ENCODE assay signal across 8 cellular contexts in the genomic region with DNA sequence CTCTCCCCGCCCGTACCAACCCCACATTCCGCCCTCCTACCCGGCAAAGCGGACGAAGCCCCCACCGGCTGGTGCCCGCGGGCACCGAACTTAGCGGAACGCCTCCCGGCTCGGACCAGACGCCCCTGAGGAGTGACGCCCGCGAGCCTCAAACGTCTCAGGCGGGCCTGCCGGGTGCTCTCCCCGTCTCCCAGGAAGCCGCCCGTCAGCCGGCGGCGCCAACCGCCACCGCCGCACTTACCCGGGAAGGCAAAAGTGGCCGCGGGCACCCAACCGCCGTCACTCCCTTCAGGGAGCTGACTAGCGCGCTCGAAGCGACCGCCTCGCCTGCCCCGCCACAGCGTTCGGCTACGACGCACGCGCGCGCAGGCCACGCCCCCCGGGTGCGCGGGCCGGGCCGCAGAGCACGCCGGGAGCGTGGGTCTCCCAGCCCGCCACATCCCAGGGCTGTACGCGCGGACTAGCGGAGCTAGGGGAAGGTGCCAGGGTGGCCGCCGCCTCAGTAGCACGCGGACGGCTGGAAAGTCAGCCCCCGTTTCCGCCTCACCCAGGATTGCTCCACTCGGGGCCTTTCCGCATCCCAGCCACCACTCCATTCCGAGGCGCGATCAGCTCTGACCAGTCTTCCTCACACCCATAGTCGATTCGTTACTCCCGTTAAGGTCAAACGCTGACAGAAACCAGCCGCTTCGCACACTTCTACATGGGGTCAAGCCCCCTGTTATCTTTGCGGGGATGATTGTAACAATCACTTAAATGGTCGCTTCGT. TPM values are rescaled to one million over a fixed set of nuclear protein-coding genes. Genes with fewer than 3 reads are reported as not detected.
A peak's percentile ranks its signal among the peaks of the same experiment; 100 is the strongest.
DNase-seq lines count a peak whose midpoint lies in the region; ATAC-seq and TF ChIP-seq lines count a peak whose summit lies in the region.

TEX30 (minus strand) TSS at position 346 of the 769 bp plus-strand sequence. CDS start 3,760 bp downstream, outside the sequence.

- no peaks in the 10 kb centered on the region for H3F3A ChIP-seq in OCI-LY1 (ENCODE audit: insufficient read depth, low read length)

- peaks cover 4% of the 10 kb centered on the region; the same call in 1 of the 2 replicates for H3K36me3 ChIP-seq in OCI-LY1 (ENCODE audit: insufficient read depth, low read length)

- H3K4me3 ChIP-seq in OCI-LY1 (ENCODE audit: low read depth, low read length, poor library complexity, severe bottlenecking) = peak within 1 kb of the TSS; percentile 81

- no peaks in the 10 kb centered on the region for H3K9me3 ChIP-seq in OCI-LY1 (ENCODE audit: low read length)

- H3K79me2 ChIP-seq in OCI-LY1 (ENCODE audit: insufficient read depth, low read length) = peaks cover 5% of the 10 kb centered on the region; the same call in 1 of the 2 replicates

- peak within 1 kb of the TSS; percentile 33 for H3K27ac ChIP-seq in OCI-LY1 (ENCODE audit: low read depth, low read length, poor library complexity, severe bottlenecking)

- H3K4me1 Mint-ChIP-seq in endothelial cell (ENCODE audit: unreplicated experiment) = peaks cover 16% of the 10 kb centered on the region

- peaks cover 12% of the 10 kb centered on the region for H3K27me3 Mint-ChIP-seq in endothelial cell (ENCODE audit: unreplicated experiment)

- H3K4me1 ChIP-seq in OCI-LY1 (ENCODE audit: insufficient read depth, low read length, severe bottlenecking) = peaks cover 38% of the 10 kb centered on the region

- H3K4me3 Mint-ChIP-seq in endothelial cell (ENCODE audit: unreplicated experiment) = peak within 1 kb of the TSS; percentile 94

- H3K9me2 ChIP-seq in OCI-LY1 (ENCODE audit: low read depth, low read length) = no peaks in the 10 kb centered on the region

- peak within 1 kb of the TSS; percentile 89 for H3K27ac Mint-ChIP-seq in endothelial cell (ENCODE audit: unreplicated experiment)

- TF ChIP-seq CTCF in OCI-LY1 (IDR thresholded peaks at IDR 0.05; ENCODE audit: low read length) (no peak), endothelial cell (IDR thresholded peaks at IDR 0.05; ENCODE audit: unreplicated experiment) (no peak)

- in situ Hi-C loops in Caki2 (cut with HindIII; ENCODE audit: low pct_unique_long_range_greater_than_20kb, low sequenced_read_pairs) = no loop called here

- ATAC-seq in GM21360 (IDR thresholded peaks at IDR 0.05; ENCODE audit: unreplicated experiment) = peak; percentile 92

- H3K9me3 Mint-ChIP-seq in endothelial cell (ENCODE audit: unreplicated experiment) = no peaks in the 10 kb centered on the region

- H3K27me3 ChIP-seq in OCI-LY1 (ENCODE audit: insufficient read depth, low read length) = no peaks in the 10 kb centered on the region

- DNase-seq in Caki2 (ENCODE audit: low read depth) (peak; percentile 85), HS-5 (ENCODE audit: low read depth) (peak; percentile 9), endothelial cell (ENCODE audit: low spot score) (peak; percentile 87), midbrain (lab: John Stamatoyannopoulos, UW) (peak; percentile 81)
- peak; percentile 93 for DNase-seq in activated CD8-positive, alpha-beta memory T cell treated with anti-CD3 and anti-CD28 coated beads, Interleukin-2, amount 50 U/mL, for 48 hours
- DNase-seq in stimulated activated CD8-positive, alpha-beta memory T cell treated with anti-CD3 and anti-CD28 coated beads, Interleukin-2, amount 100 ng/mL, for 1 hour (ENCODE audit: low read depth in 2 of 2) = peak; percentile 75 to 80

- peak within 1 kb of the TSS; percentile 86 for H3K9ac ChIP-seq in OCI-LY1 (ENCODE audit: low read length)

- peaks cover 5% of the 10 kb centered on the region for H3K36me3 Mint-ChIP-seq in endothelial cell (ENCODE audit: low read depth, unreplicated experiment)

- peak within 1 kb of the TSS; percentile 83 for H3K4me2 ChIP-seq in OCI-LY1 (ENCODE audit: low read length)

- no peaks in the 10 kb centered on the region for H4K20me1 ChIP-seq in OCI-LY1 (ENCODE audit: insufficient read depth, low read length)

- peak within 1 kb of the TSS; percentile 73; the same call in 1 of the 2 replicates for H2AFZ ChIP-seq in OCI-LY1 (ENCODE audit: low read length)

RNA-seq across cellular contexts. Expression of gene TEX30, which starts in this region (rescaled TPM):
- total RNA-seq in Caki2 (2014; rRNA removed; shearing (Covaris generic); ENCODE audit: low replicate concordance) = 29.5 and 34.7 TPM in 2 replicates
- total RNA-seq in endothelial cell (ENCODE audit: unreplicated experiment) = 10.5 TPM

Comparison
In these comparisons a context has a peak if more than half of its experiments do, and no peak if none do; other contexts are left out.
1. Peak in every context shown above with its lines: DNase-seq, ATAC-seq, H3K4me3 ChIP-seq and H3K27ac ChIP-seq.
2. DNase-seq: peak in every context shown above with its lines; median percentile 93 in activated CD8-positive, alpha-beta memory T cell treated with anti-CD3 and anti-CD28 coated beads, Interleukin-2, amount 50 U/mL, for 48 hours; 87 in endothelial cell; 85 in Caki2; 81 in midbrain; 78 in stimulated activated CD8-positive, alpha-beta memory T cell treated with anti-CD3 and anti-CD28 coated beads, Interleukin-2, amount 100 ng/mL, for 1 hour; 9 in HS-5.